ENCODE assay signal across 15 cellular contexts in genomic region chr9:114428466-114428865, GRCh38. TPM values are rescaled to one million over a fixed set of nuclear protein-coding genes. Genes with fewer than 3 reads are reported as not detected.
DNase-seq lines count a peak whose midpoint lies in the region; ATAC-seq, FAIRE-seq and TF ChIP-seq lines count a peak whose summit lies in the region.
"Had no signal": no experiment of that assay in that cellular context is flagged by ENCODE, and none has a peak within 500 bp of the region (broad histone marks: within the 10 kb centered on the region; RNA-seq: fewer than 3 reads in every experiment).

No MANE protein-coding gene starts in this region.

- no peak overlapping the region for H3K27ac ChIP-seq in Peyer's patch
- H3K27ac ChIP-seq in sigmoid colon, result no peak overlapping the region
- H3K27ac ChIP-seq: A549, HL-60 had no signal

- H3K27me3 ChIP-seq in H7 (ENCODE audit: control insufficient read depth, insufficient read depth, low read length), result no peaks in the 10 kb centered on the region
- H3K27me3 ChIP-seq in Peyer's patch, result no peaks in the 10 kb centered on the region
- H3K27me3 ChIP-seq in sigmoid colon, result no peaks in the 10 kb centered on the region

- no peak for TF ChIP-seq EP300 in sigmoid colon (IDR thresholded peaks at IDR 0.05)

- H3K4me1 ChIP-seq in Peyer's patch (no peaks in the 10 kb centered on the region), sigmoid colon (no peaks in the 10 kb centered on the region)
- H3K4me1 ChIP-seq: A549, Caco-2 had no signal

- intact Hi-C loops in head of caudate nucleus (cut with DNase I), result no loop called here
- intact Hi-C loops in sigmoid colon (cut with DNase I), result no loop called here

- 93 to 94% methylated on average over 8 of the region's 8 CpGs for WGBS in sigmoid colon, 2 donors

- no peaks in the 10 kb centered on the region for H3K9me3 ChIP-seq in Peyer's patch
- H3K9me3 ChIP-seq in sigmoid colon, result no peaks in the 10 kb centered on the region
- H3K9me3 ChIP-seq: A549, Caco-2 had no signal

- FAIRE-seq in frontal cortex (lab: Jason Lieb, UNC), result no peak
- FAIRE-seq: A549, GM19239 had no signal

- TF ChIP-seq POLR2A in Peyer's patch (IDR thresholded peaks at IDR 0.05) (no peak), sigmoid colon (IDR thresholded peaks at IDR 0.05) (no peak)

- H3K36me3 ChIP-seq in H7 (replicated peaks; ENCODE audit: control insufficient read depth, insufficient read depth, low read length) (no peaks in the 10 kb centered on the region), Peyer's patch (no peaks in the 10 kb centered on the region), sigmoid colon (peaks cover 0 to 4% (median 0%) of the 10 kb centered on the region in 4 donors)

- TF ChIP-seq CTCF in Peyer's patch (IDR thresholded peaks at IDR 0.05) (no peak), sigmoid colon (IDR thresholded peaks at IDR 0.05) (no peak)

- H3K4me3 ChIP-seq in H7 (ENCODE audit: insufficient read depth, low read depth, low read length) (no peak overlapping the region), Peyer's patch (no peak overlapping the region), sigmoid colon (no peak overlapping the region)
- H3K4me3 ChIP-seq: A549 had no signal

- no peak for ATAC-seq in GM21390 (IDR thresholded peaks at IDR 0.05; ENCODE audit: unreplicated experiment)
- ATAC-seq: A549, HCT116 had no signal

- DNase-seq in H7 (peak; percentile 16), Peyer's patch (peak in 2 of 3 donors; percentile 5 to 26), head of caudate nucleus (peak in 23 of 42 donors; percentile 19 to 73 (median 40)), sigmoid colon (peak; percentile 17), activated gamma-delta T cell treated with Interleukin-2 at 50 U/mL for 16 hours (no peak), frontal cortex (ENCODE audit: low spot score in 2 of 2) (no peak)
- DNase-seq: CD8-positive, alpha-beta memory T cell; DND-41; GF-D8 had no signal

RNA-seq across cellular contexts. Expression of gene AKNA, which starts 40.7 kb away (rescaled TPM):
- 16.7 and 17.4 TPM in 2 replicates for total RNA-seq in H7 (2014; rRNA removed; shearing (Covaris generic))
- 100 to 1,000 TPM in 1 of 4 donors, 10 to 100 TPM in 3; 41.7 to 174 (median 75.0) TPM for total RNA-seq in Peyer's patch
- total RNA-seq in sigmoid colon, result 10 to 100 TPM; 13.6 to 18.6 (median 17.7) TPM
- polyA plus RNA-seq in sigmoid colon, result 10 to 100 TPM in 2 of 3 donors, 1 to 10 TPM in 1; 9.9 to 81.6 (median 10.2) TPM
- total RNA-seq in frontal cortex, result 3.3 TPM

Comparison
In these comparisons a context has a peak if more than half of its experiments do, and no peak if none do; other contexts are left out.
1. DNase-seq: peak in H7 (single experiment), Peyer's patch (2 of 3), head of caudate nucleus (23 of 42) and sigmoid colon (single experiment); none in activated gamma-delta T cell treated with Interleukin-2 at 50 U/mL for 16 hours (single experiment) and frontal cortex (0 of 2).